Comparison of ENCODE assay signal across 22 cellular contexts in genomic region chr2:130892793-130893785, GRCh38. TPM values are rescaled to one million over a fixed set of nuclear protein-coding genes. Genes with fewer than 3 reads are reported as not detected.
A peak's percentile ranks its signal among the peaks of the same experiment; 100 is the strongest.
DNase-seq lines count a peak whose midpoint lies in the region; ATAC-seq, FAIRE-seq and TF ChIP-seq lines count a peak whose summit lies in the region.
"Had no signal": no experiment of that assay in that cellular context is flagged by ENCODE, and none has a peak within 500 bp of the region (broad histone marks: within the 10 kb centered on the region; RNA-seq: fewer than 3 reads in every experiment).

No MANE protein-coding gene starts in this region.

- no peak for TF ChIP-seq EP300 in H1 (IDR thresholded peaks at IDR 0.05; ENCODE audit: borderline replicate concordance in 1 of 2, low read depth in 2 of 2, low read length in 2 of 2)

- in situ Hi-C loops in GM23248 (cut with MboI) = no loop called here

- H3K79me2 ChIP-seq in Karpas-422 (ENCODE audit: low read length) = no peaks in the 10 kb centered on the region
- no peaks in the 10 kb centered on the region for H3K79me2 ChIP-seq in H1 (ENCODE audit: control insufficient read depth in 1 of 2, insufficient read depth in 2 of 2, low read length in 2 of 2)
- no peaks in the 10 kb centered on the region for H3K79me2 ChIP-seq in neural progenitor cell (ENCODE audit: low read depth)
- no peaks in the 10 kb centered on the region for H3K79me2 ChIP-seq in GM23248 (ENCODE audit: insufficient read depth)

- peak overlapping the region; percentile 53 for H3K4me2 ChIP-seq in Karpas-422 (ENCODE audit: low read depth, low read length, poor library complexity, severe bottlenecking)
- no peak overlapping the region for H3K4me2 ChIP-seq in H1 (ENCODE audit: insufficient read depth in 1 of 2, low read depth in 2 of 2, low read length in 2 of 2)
- no peak overlapping the region for H3K4me2 ChIP-seq in neural progenitor cell
- H3K4me2 ChIP-seq in GM23248 (ENCODE audit: unreplicated experiment) = no peak overlapping the region
- H3K4me2 ChIP-seq: GM23338 had no signal

- no peak overlapping the region for H4K5ac ChIP-seq in H1 (ENCODE audit: insufficient read length, low read depth, low read length)

- H3K27me3 ChIP-seq in Karpas-422 (ENCODE audit: low read length) (no peaks in the 10 kb centered on the region), H1 (replicated peaks in 1 of 4; ENCODE audit: control insufficient read depth in 3 of 4, extremely low read depth in 1 of 4, insufficient read depth in 3 of 4, low read length in 3 of 4) (no peaks in the 10 kb centered on the region), neural progenitor cell (no peaks in the 10 kb centered on the region), GM23248 (replicated peaks; ENCODE audit: insufficient read depth) (peaks cover 4% of the 10 kb centered on the region; the same call in 1 of the 2 replicates)
- H3K27me3 ChIP-seq: Peyer's patch had no signal

- H3K4me1 ChIP-seq in Karpas-422 (ENCODE audit: low read length) (peaks cover 24% of the 10 kb centered on the region), H1 (replicated peaks in 1 of 4; ENCODE audit: control insufficient read depth in 3 of 4, insufficient read depth in 4 of 4, low read length in 3 of 4) (peaks cover 9 to 20% (median 14%) of the 10 kb centered on the region in 4 experiments), neural progenitor cell (peaks cover 15% of the 10 kb centered on the region), GM23248 (ENCODE audit: insufficient read depth) (no peaks in the 10 kb centered on the region)
- H3K4me1 ChIP-seq: Peyer's patch had no signal

- H2BK20ac ChIP-seq in H1 (ENCODE audit: low read length) = no peak overlapping the region

- H3K9me2 ChIP-seq in Karpas-422 (replicated peaks; ENCODE audit: insufficient read depth, low read length) = no peaks in the 10 kb centered on the region
- H3K9me2 ChIP-seq in GM23248 (ENCODE audit: insufficient read depth) = no peaks in the 10 kb centered on the region

- H3K9me3 Mint-ChIP-seq in neural progenitor cell = peaks cover 6% of the 10 kb centered on the region
- H3K9me3 Mint-ChIP-seq in type B pancreatic cell = no peaks in the 10 kb centered on the region
- H3K9me3 Mint-ChIP-seq: GM23338 had no signal

- no peak for FAIRE-seq in H1 (lab: Jason Lieb, UNC)
- FAIRE-seq: GM12878 had no signal

- H4K91ac ChIP-seq in H1 (replicated peaks; ENCODE audit: insufficient read length, low read length) = no peak overlapping the region

- peak overlapping the region; percentile 4 for H4K8ac ChIP-seq in H1 (ENCODE audit: extremely low read depth, insufficient read depth, low read length)

- no peak overlapping the region; the same call in 1 of the 2 replicates for H2BK5ac ChIP-seq in H1 (ENCODE audit: low read depth, low read length)

- H3K23me2 ChIP-seq in H1 (ENCODE audit: low read depth, low read length) = no peaks in the 10 kb centered on the region; the same call in 1 of the 2 replicates

- H3K56ac ChIP-seq in H1 (replicated peaks; ENCODE audit: insufficient read length, low read depth, low read length) = no peak overlapping the region

- no peak overlapping the region for H3K27ac ChIP-seq in Karpas-422 (ENCODE audit: low read length)
- H3K27ac ChIP-seq in H1 (ENCODE audit: low read depth, low read length) = no peak overlapping the region
- no peak overlapping the region for H3K27ac ChIP-seq in neural progenitor cell
- H3K27ac ChIP-seq in GM23248 = no peak overlapping the region
- H3K27ac ChIP-seq: Peyer's patch, SK-N-MC had no signal

- TF ChIP-seq POLR2A in H1 (IDR thresholded peaks at IDR 0.05; ENCODE audit: control extremely low read depth in 1 of 2, low read depth in 2 of 2, low read length in 2 of 2) = no peak

- H3K9me3 ChIP-seq in Karpas-422 (ENCODE audit: low read length) (no peaks in the 10 kb centered on the region), H1 (ENCODE audit: insufficient read depth in 2 of 2, low read depth in 1 of 2, low read length in 1 of 2) (no peaks in the 10 kb centered on the region; a peak in 1 of 4 replicates), neural progenitor cell (ENCODE audit: low read depth) (no peaks in the 10 kb centered on the region), GM23248 (ENCODE audit: low read depth) (no peaks in the 10 kb centered on the region)
- H3K9me3 ChIP-seq: Peyer's patch had no signal

- no peak overlapping the region for H2BK120ac ChIP-seq in H1 (replicated peaks; ENCODE audit: low read depth, low read length)

- no peak for DNase-seq in Karpas-422
- no peak for DNase-seq in H1 (ENCODE audit: low read depth in 1 of 2, low spot score in 2 of 2)
- no peak for DNase-seq in neural progenitor cell (ENCODE audit: low spot score)
- no peak for DNase-seq in type B pancreatic cell (ENCODE audit: extremely low spot score, unreplicated experiment)
- no peak for DNase-seq in NCI-H2227 (lab: John Stamatoyannopoulos, UW; ENCODE audit: unreplicated experiment)
- DNase-seq in GM23248 = no peak
- DNase-seq: ACHN; DMS 273 treated with DMSO at 0.1 percent for 48 hours; NCI-H1092 treated with DMSO at 0.1 percent for 48 hours; NCI-H2081; NCI-H2171 treated with DMSO at 0.1 percent for 48 hours; NCI-H446 treated with DMSO at 0.1 percent for 48 hours; NCI-H748 treated with DMSO at 0.1 percent for 48 hours; NK-92 treated with Interleukin-12 subunit alpha and Interleukin-12 subunit beta, amount 100 ng/mL, for 24 hours; Peyer's patch; Right ventricle myocardium superior had no signal

- H3K9ac ChIP-seq in Karpas-422 (ENCODE audit: low read length) (no peak overlapping the region), H1 (replicated peaks in 1 of 4; ENCODE audit: extremely low read depth in 1 of 4, low read depth in 3 of 4, low read length in 3 of 4) (no peak overlapping the region), neural progenitor cell (no peak overlapping the region), GM23248 (no peak overlapping the region)

- H3K36me3 ChIP-seq in Karpas-422 (ENCODE audit: insufficient read depth, low read length) (no peaks in the 10 kb centered on the region), H1 (ENCODE audit: control insufficient read depth in 2 of 4, insufficient read depth in 4 of 4, low read length in 3 of 4) (no peaks in the 10 kb centered on the region), neural progenitor cell (no peaks in the 10 kb centered on the region), GM23248 (ENCODE audit: low read depth) (no peaks in the 10 kb centered on the region)
- H3K36me3 ChIP-seq: Peyer's patch had no signal

- H4K20me1 ChIP-seq in Karpas-422 (ENCODE audit: insufficient read depth, low read depth, low read length) (no peaks in the 10 kb centered on the region), H1 (replicated peaks in 1 of 2; ENCODE audit: control insufficient read depth in 1 of 2, insufficient read depth in 2 of 2, low read length in 2 of 2) (no peaks in the 10 kb centered on the region), neural progenitor cell (ENCODE audit: low read depth) (no peaks in the 10 kb centered on the region), GM23248 (ENCODE audit: insufficient read depth) (no peaks in the 10 kb centered on the region)

- POLR2A ChIA-PET in H1 (lab: Charles Lee; ENCODE audit: partially characterized antibody) = no interaction called here

- H3K79me1 ChIP-seq in H1 (ENCODE audit: low read depth, low read length) = no peaks in the 10 kb centered on the region

- CTCF ChIA-PET in H1 (lab: Charles Lee; ENCODE audit: partially characterized antibody) = no interaction called here

- H3K4ac ChIP-seq in H1 (replicated peaks; ENCODE audit: insufficient read length, low read depth, low read length) = no peak overlapping the region

- H3K27ac Mint-ChIP-seq in neural progenitor cell (peak overlapping the region; percentile 13), type B pancreatic cell (peak overlapping the region; percentile 20)
- H3K27ac Mint-ChIP-seq: GM23338 had no signal

- no peaks in the 10 kb centered on the region for H3F3A ChIP-seq in neural progenitor cell (ENCODE audit: low read depth)
- H3F3A ChIP-seq in GM23248 (ENCODE audit: insufficient read depth) = no peaks in the 10 kb centered on the region

- H3K4me3 ChIP-seq in Karpas-422 (ENCODE audit: low read length) (no peak overlapping the region; the same call in 1 of the 2 replicates), H1 (ENCODE audit: extremely low read depth in 1 of 4, insufficient read depth in 2 of 4, low read depth in 3 of 4, low read length in 4 of 4) (no peak overlapping the region), neural progenitor cell (no peak overlapping the region), GM23248 (no peak overlapping the region)
- H3K4me3 ChIP-seq: GM12878, GM23338, Peyer's patch, SK-N-MC had no signal

- H2BK12ac ChIP-seq in H1 (ENCODE audit: low read depth, low read length) = peak overlapping the region; percentile 39; the same call in 1 of the 2 replicates

- H2AK5ac ChIP-seq in H1 (ENCODE audit: low read depth, low read length) = no peak overlapping the region

- no peak overlapping the region for H3K23ac ChIP-seq in H1 (ENCODE audit: insufficient read length)

- no peak overlapping the region for H3K14ac ChIP-seq in H1 (ENCODE audit: insufficient read length)

- ATAC-seq in HG03460 (IDR thresholded peaks at IDR 0.05; ENCODE audit: unreplicated experiment) = no peak
- ATAC-seq: GM12878, GM23338, HCT116 had no signal

- TF ChIP-seq RAD21 in H1 (IDR thresholded peaks at IDR 0.05 in 1 of 2, conservative IDR thresholded peaks at IDR 0.05 in 1 of 2; ENCODE audit: low read depth in 2 of 2, low read length in 2 of 2) = no peak

- H3K4me1 Mint-ChIP-seq in neural progenitor cell = peaks cover 16% of the 10 kb centered on the region
- no peaks in the 10 kb centered on the region for H3K4me1 Mint-ChIP-seq in type B pancreatic cell (ENCODE audit: unreplicated experiment)

- H2BK15ac ChIP-seq in H1 (ENCODE audit: low read length) = no peak overlapping the region

- H2AFZ ChIP-seq in Karpas-422 (ENCODE audit: low read length) (no peak overlapping the region), H1 (ENCODE audit: low read length) (no peak overlapping the region), neural progenitor cell (replicated peaks) (no peak overlapping the region), GM23248 (no peak overlapping the region)
- H2AFZ ChIP-seq: GM23338 had no signal

- H3K4me3 Mint-ChIP-seq in neural progenitor cell = no peak overlapping the region
- H3K4me3 Mint-ChIP-seq in type B pancreatic cell = no peak overlapping the region
- H3K4me3 Mint-ChIP-seq: CD14-positive monocyte, GM23338 had no signal

- H3K27me3 Mint-ChIP-seq in neural progenitor cell (ENCODE audit: insufficient read depth, low read depth) (no peaks in the 10 kb centered on the region), type B pancreatic cell (peaks cover 7% of the 10 kb centered on the region)

- no peak overlapping the region for H3K18ac ChIP-seq in H1 (ENCODE audit: extremely low read depth, low read length)

- WGBS in H1 (ENCODE audit: extremely low coverage in 1 of 2, insufficient coverage in 1 of 2, insufficient read length in 1 of 2, insufficient replicate concordance in 2 of 2, low coverage in 1 of 2, low lambda C conversion rate in 2 of 2, missing lambda C conversion rate in 1 of 2), 2 experiments = 85% methylated on average over 18 of the region's 18 CpGs; no CpG with 5 or more reads in 1 of the 2 experiments
- WGBS in GM23248 (ENCODE audit: low coverage in 1 of 2, low lambda C conversion rate in 2 of 2, missing lambda C conversion rate in 2 of 2), 2 experiments = 47 to 53% methylated on average over 18 of the region's 18 CpGs

- TF ChIP-seq CTCF in H1 (IDR thresholded peaks at IDR 0.05; ENCODE audit: control extremely low read depth in 1 of 3, insufficient read depth in 1 of 3, low read depth in 1 of 3, low read length in 3 of 3) (no peak), neural progenitor cell (IDR thresholded peaks at IDR 0.05) (no peak), type B pancreatic cell (conservative IDR thresholded peaks at IDR 0.05) (no peak)

- H3K36me3 Mint-ChIP-seq in neural progenitor cell = no peaks in the 10 kb centered on the region
- no peaks in the 10 kb centered on the region for H3K36me3 Mint-ChIP-seq in type B pancreatic cell
- H3K36me3 Mint-ChIP-seq: CD14-positive monocyte had no signal

RNA-seq across cellular contexts. Expression of gene ARHGEF4, which starts 56.4 kb away (rescaled TPM):
- not detected in 2 replicates for total RNA-seq in Karpas-422 (2014; rRNA removed; shearing (Covaris generic); ENCODE audit: low replicate concordance)
- 13.3 and 14.6 TPM in 2 replicates for total RNA-seq in H1 (2021; fragmentation: NEBNext Ultra II Directional; extraction: Animal tissue kit (Norgen Biotek cat#: 25700))
- 10.6 and 14.5 TPM in 2 replicates for polyA plus RNA-seq in H1 (2011; rRNA removed)
- 11.0 TPM for polyA plus RNA-seq in H1 (2011; cell fraction: cytosol; rRNA removed)
- polyA plus RNA-seq in H1 (2011; cell fraction: nucleus; rRNA removed) = 54.4 TPM
- 10.6 to 16.4 TPM (median 15.6 TPM) in 4 replicates for polyA plus RNA-seq in H1 (2012, experiment 1 of 2)
- polyA plus RNA-seq in H1 (2012, experiment 2 of 2) = 9.9 TPM
- polyA plus RNA-seq in H1 (2013, experiment 1 of 2) = 12.9 TPM
- polyA plus RNA-seq in H1 (2013, experiment 2 of 2) = 10.7 TPM
- 13.4 and 18.2 TPM in 2 replicates for polyA minus RNA-seq in H1 (2011; rRNA and poly(A)+ RNA removed)
- polyA minus RNA-seq in H1 (2011; cell fraction: cytosol; rRNA and poly(A)+ RNA removed) = 8.7 TPM
- polyA minus RNA-seq in H1 (2011; cell fraction: nucleus; rRNA and poly(A)+ RNA removed) = 21.4 TPM
- total RNA-seq in neural progenitor cell (ENCODE audit: low replicate concordance) = 22.8 and 44.8 TPM in 2 replicates
- 15.7 and 31.4 TPM in 2 replicates for total RNA-seq in type B pancreatic cell (ENCODE audit: low replicate concordance)
- total RNA-seq in GM23248 (2014; rRNA removed; shearing (Covaris generic)) = 12.0 and 26.0 TPM in 2 replicates
- 7.4 and 9.6 TPM in 2 replicates for polyA plus RNA-seq in GM23248 (2016; fragmentation: Nextera tagmentation; extraction: Ambion mirVana)
- polyA plus RNA-seq: CD14-positive monocyte had no signal

Comparison
In these comparisons a context has a peak if more than half of its experiments do, and no peak if none do; other contexts are left out.
1. RNA of gene ARHGEF4, which starts 56.4 kb away (total RNA-seq): 15.7 to 31.4 TPM in type B pancreatic cell, 12.0 to 26.0 TPM in GM23248, 22.8 to 44.8 TPM in neural progenitor cell and 13.3 to 14.6 TPM in H1; not detected in Karpas-422; every median in the first group is over 10 times any median in the second.